ENCODE assay signal across 9 cellular contexts in genomic region chr6:28280595-28281287, GRCh38. TPM values are rescaled to one million over a fixed set of nuclear protein-coding genes. Genes with fewer than 3 reads are reported as not detected.
DNase-seq lines count a peak whose midpoint lies in the region; FAIRE-seq and TF ChIP-seq lines count a peak whose summit lies in the region.
"Had no signal": no experiment of that assay in that cellular context is flagged by ENCODE, and none has a peak within 500 bp of the region (broad histone marks: within the 10 kb centered on the region; RNA-seq: fewer than 3 reads in every experiment).

No MANE protein-coding gene starts in this region.

- BruUV-seq in OCI-LY7 (replicated peaks; lab: Mats Ljungman, UMichigan), result no TSS peak

- no peak for TF ChIP-seq POLR2A in H1 (IDR thresholded peaks at IDR 0.05; ENCODE audit: control extremely low read depth in 1 of 2, low read depth in 2 of 2, low read length in 2 of 2)
- TF ChIP-seq POLR2A in GM12891 (IDR thresholded peaks at IDR 0.05; ENCODE audit: low read depth, low read length), result no peak

- H3K9me3 ChIP-seq in CD8-positive, alpha-beta memory T cell (ENCODE audit: low read length), result no peaks in the 10 kb centered on the region
- no peaks in the 10 kb centered on the region for H3K9me3 ChIP-seq in OCI-LY7 (ENCODE audit: low read length)
- no peaks in the 10 kb centered on the region for H3K9me3 ChIP-seq in H1 (ENCODE audit: insufficient read depth in 2 of 2, low read depth in 1 of 2, low read length in 1 of 2)
- H3K9me3 ChIP-seq in neuronal stem cell (replicated peaks in 1 of 2; ENCODE audit: control insufficient read depth in 2 of 2, insufficient read depth in 1 of 2, low read depth in 1 of 2, low read length in 2 of 2), result no peaks in the 10 kb centered on the region

- H3K79me1 ChIP-seq in H1 (ENCODE audit: low read depth, low read length), result 0 out of 2 replicates have a peak, but pooled peaks cover 3% of the 10 kb centered on the region
- H3K79me1 ChIP-seq in neuronal stem cell (ENCODE audit: low read depth, low read length), result no peaks in the 10 kb centered on the region

- H3K23me2 ChIP-seq in H1 (ENCODE audit: low read depth, low read length), result no peaks in the 10 kb centered on the region

- H4K20me1 ChIP-seq in OCI-LY7 (ENCODE audit: insufficient read depth, low read length) (no peaks in the 10 kb centered on the region), H1 (replicated peaks in 1 of 2; ENCODE audit: control insufficient read depth in 1 of 2, insufficient read depth in 2 of 2, low read length in 2 of 2) (no peaks in the 10 kb centered on the region)

- DNase-seq in CD8-positive, alpha-beta memory T cell, result no peak
- DNase-seq in OCI-LY7 (ENCODE audit: low spot score) (no peak), H1 (ENCODE audit: low read depth in 1 of 2, low spot score in 2 of 2) (no peak), neuronal stem cell (ENCODE audit: low spot score) (no peak), GM12891 (ENCODE audit: insufficient read length, low spot score) (no peak), DMS153 (lab: John Stamatoyannopoulos, UW) (no peak), kidney tubule cell (ENCODE audit: low spot score) (no peak), NCI-H82 (lab: John Stamatoyannopoulos, UW) (no peak)
- DNase-seq: NCI-H187 treated with DMSO at 0.1 percent for 48 hours had no signal

- H4K91ac ChIP-seq in H1 (replicated peaks; ENCODE audit: insufficient read length, low read length) (no peak overlapping the region), neuronal stem cell (ENCODE audit: low read depth, low read length, poor library complexity) (no peak overlapping the region)

- peaks cover 10 to 15% (median 12%) of the 10 kb centered on the region in 3 donors for H3K4me1 Mint-ChIP-seq in CD8-positive, alpha-beta memory T cell

- intact Hi-C loops in OCI-LY7 (cut with micrococcal nuclease; ENCODE audit: unreplicated experiment), result loop anchor here (1.0 kb wide), 2 partner anchors 28 to 119 kb away; partner anchors contain the start of genes ZKSCAN4 and ZSCAN12

- H3K4ac ChIP-seq in H1 (replicated peaks; ENCODE audit: insufficient read length, low read depth, low read length) (no peak overlapping the region), neuronal stem cell (ENCODE audit: low read length) (no peak overlapping the region)

- CTCF ChIA-PET in CD8-positive, alpha-beta memory T cell (lab: Charles Lee), result interaction anchor here (1.0 to 1.1 kb wide), 2 partner anchors 14 to 57 kb away, joined by 3 read pairs; partner anchors contain the start of gene ZSCAN26
- CTCF ChIA-PET in OCI-LY7 (lab: Charles Lee; ENCODE audit: unreplicated experiment) (interaction anchor here (0.5 kb wide), 1 partner anchor 63 kb away, joined by 3 read pairs; no protein-coding TSS in a partner anchor), H1 (lab: Charles Lee; ENCODE audit: partially characterized antibody) (interaction anchor here (1.2 to 3.3 kb wide), 4 partner anchors 10 to 139 kb away, joined by 3 to 17 read pairs (median 4); partner anchors contain the start of gene ZKSCAN8)

- H3K18ac ChIP-seq in H1 (ENCODE audit: extremely low read depth, low read length) (no peak overlapping the region), neuronal stem cell (ENCODE audit: low read length) (no peak overlapping the region)

- H3K27me3 ChIP-seq in CD8-positive, alpha-beta memory T cell (ENCODE audit: insufficient read depth, low read length, poor library complexity, severe bottlenecking), result no peaks in the 10 kb centered on the region
- H3K27me3 ChIP-seq in H1 (replicated peaks in 1 of 4; ENCODE audit: control insufficient read depth in 3 of 4, extremely low read depth in 1 of 4, insufficient read depth in 3 of 4, low read length in 3 of 4) (no peaks in the 10 kb centered on the region), neuronal stem cell (ENCODE audit: control insufficient read depth in 3 of 3, insufficient read depth in 3 of 3, low read depth in 1 of 3, low read length in 3 of 3) (no peaks in the 10 kb centered on the region)

- peaks cover 7% of the 10 kb centered on the region for H3K4me1 ChIP-seq in CD8-positive, alpha-beta memory T cell (ENCODE audit: insufficient read depth, low read length)
- H3K4me1 ChIP-seq in OCI-LY7 (ENCODE audit: insufficient read depth, low read length, poor library complexity, severe bottlenecking), result peaks cover 7% of the 10 kb centered on the region
- peaks cover 0 to 2% (median 0%) of the 10 kb centered on the region in 4 experiments; a peak in 2 of 7 replicates for H3K4me1 ChIP-seq in H1 (replicated peaks in 1 of 4; ENCODE audit: control insufficient read depth in 3 of 4, insufficient read depth in 4 of 4, low read length in 3 of 4)
- peaks cover 2 to 4% of the 10 kb centered on the region in 2 donors for H3K4me1 ChIP-seq in neuronal stem cell (ENCODE audit: control insufficient read depth in 2 of 2, insufficient read depth in 1 of 2, low read depth in 1 of 2, low read length in 2 of 2)

- no peak overlapping the region for H2BK5ac ChIP-seq in H1 (ENCODE audit: low read depth, low read length)
- no peak overlapping the region for H2BK5ac ChIP-seq in neuronal stem cell (ENCODE audit: low read length)

- no peak overlapping the region for H2BK120ac ChIP-seq in H1 (replicated peaks; ENCODE audit: low read depth, low read length)
- no peak overlapping the region for H2BK120ac ChIP-seq in neuronal stem cell (ENCODE audit: low read depth, low read length)

- no peak overlapping the region for H3K4me3 ChIP-seq in CD8-positive, alpha-beta memory T cell (ENCODE audit: low read length)
- peak overlapping the region; percentile 69 for H3K4me3 ChIP-seq in OCI-LY7 (ENCODE audit: low read depth, low read length, poor library complexity, severe bottlenecking)
- H3K4me3 ChIP-seq in H1 (ENCODE audit: extremely low read depth in 1 of 4, insufficient read depth in 2 of 4, low read depth in 3 of 4, low read length in 4 of 4), result peak overlapping the region; percentile 61 to 95 (median 82); a peak in 7 of 8 replicates
- peak overlapping the region; percentile 57 to 72 for H3K4me3 ChIP-seq in neuronal stem cell (ENCODE audit: low read length in 2 of 2)

- no peak overlapping the region for H2AK5ac ChIP-seq in H1 (ENCODE audit: low read depth, low read length)
- H2AK5ac ChIP-seq in neuronal stem cell (ENCODE audit: low read depth, low read length), result no peak overlapping the region

- H3K27ac ChIP-seq in CD8-positive, alpha-beta memory T cell (ENCODE audit: low read depth, low read length), result no peak overlapping the region
- H3K27ac ChIP-seq in OCI-LY7 (ENCODE audit: low read depth, low read length, poor library complexity, severe bottlenecking), result no peak overlapping the region
- H3K27ac ChIP-seq in H1 (ENCODE audit: low read depth, low read length), result no peak overlapping the region
- no peak overlapping the region for H3K27ac ChIP-seq in neuronal stem cell (replicated peaks; ENCODE audit: low read length)

- peaks cover 9 to 10% of the 10 kb centered on the region in 2 donors for H3K27me3 Mint-ChIP-seq in CD8-positive, alpha-beta memory T cell

- peak overlapping the region; percentile 68 for H3K4me2 ChIP-seq in OCI-LY7 (ENCODE audit: low read length)
- H3K4me2 ChIP-seq in H1 (ENCODE audit: insufficient read depth in 1 of 2, low read depth in 2 of 2, low read length in 2 of 2), result peak overlapping the region; percentile 68 to 72
- H3K4me2 ChIP-seq in neuronal stem cell (ENCODE audit: insufficient read depth, low read length, poor library complexity, severe bottlenecking), result peak overlapping the region; percentile 70

- peak overlapping the region in 1 of 4 experiments; percentile 59; a peak in 1 of 7 replicates for H3K9ac ChIP-seq in H1 (replicated peaks in 1 of 4; ENCODE audit: extremely low read depth in 1 of 4, low read depth in 3 of 4, low read length in 3 of 4)
- no peak overlapping the region for H3K9ac ChIP-seq in neuronal stem cell (ENCODE audit: low read depth, low read length, poor library complexity)

- H3K79me2 ChIP-seq in OCI-LY7 (ENCODE audit: insufficient read depth, low read depth, low read length) (no peaks in the 10 kb centered on the region), H1 (ENCODE audit: control insufficient read depth in 1 of 2, insufficient read depth in 2 of 2, low read length in 2 of 2) (peaks cover 0 to 19% of the 10 kb centered on the region in 2 experiments; a peak in 2 of 4 replicates)

- POLR2A ChIA-PET in CD8-positive, alpha-beta memory T cell (lab: Charles Lee), result interaction anchor here (2.4 kb wide), 1 partner anchor 13 kb away, joined by 10 read pairs; the partner anchor contains the start of gene ZSCAN26
- POLR2A ChIA-PET in OCI-LY7 (lab: Charles Lee), result interaction anchor here (0.6 to 1.5 kb wide), 6 partner anchors 12 to 79 kb away, joined by 3 to 9 read pairs (median 3); partner anchors contain the start of genes ZKSCAN4 and ZSCAN26
- POLR2A ChIA-PET in H1 (lab: Charles Lee; ENCODE audit: partially characterized antibody), result interaction anchor here (0.6 to 3.3 kb wide), 9 partner anchors 9 to 390 kb away, joined by 3 to 21 read pairs (median 5); partner anchors contain the start of genes ZKSCAN8, ZSCAN26 and ZSCAN31

- TF ChIP-seq EP300 in H1 (IDR thresholded peaks at IDR 0.05; ENCODE audit: borderline replicate concordance in 1 of 2, low read depth in 2 of 2, low read length in 2 of 2), result no peak

- 37% methylated on average over 3 of the region's 3 CpGs; no CpG with 5 or more reads in 1 of the 2 experiments for WGBS in H1 (ENCODE audit: extremely low coverage in 1 of 2, insufficient coverage in 1 of 2, insufficient read length in 1 of 2, insufficient replicate concordance in 2 of 2, low coverage in 1 of 2, low lambda C conversion rate in 2 of 2, missing lambda C conversion rate in 1 of 2), 2 experiments
- no CpG with 5 or more reads among the region's 3 CpGs for WGBS in neuronal stem cell (ENCODE audit: extremely low coverage in 2 of 2, insufficient read length in 2 of 2, insufficient replicate concordance in 1 of 2), 2 donors

- no peaks in the 10 kb centered on the region for H3K9me3 Mint-ChIP-seq in CD8-positive, alpha-beta memory T cell

- peak overlapping the region in 6 of 7 donors; percentile 77 to 91 (median 80) for H3K4me3 Mint-ChIP-seq in CD8-positive, alpha-beta memory T cell

- no peak overlapping the region for H4K8ac ChIP-seq in H1 (ENCODE audit: extremely low read depth, insufficient read depth, low read length)
- no peak overlapping the region for H4K8ac ChIP-seq in neuronal stem cell (ENCODE audit: low read depth, low read length)

- TF ChIP-seq RAD21 in H1 (IDR thresholded peaks at IDR 0.05 in 1 of 2, conservative IDR thresholded peaks at IDR 0.05 in 1 of 2; ENCODE audit: low read depth in 2 of 2, low read length in 2 of 2), result no peak

- H3K27ac Mint-ChIP-seq in CD8-positive, alpha-beta memory T cell, result peak overlapping the region in 1 of 8 donors; percentile 7

- H3K36me3 Mint-ChIP-seq in CD8-positive, alpha-beta memory T cell, result peaks cover 13 to 25% (median 20%) of the 10 kb centered on the region in 3 donors

- H3K14ac ChIP-seq in H1 (ENCODE audit: insufficient read length) (no peak overlapping the region), neuronal stem cell (ENCODE audit: low read length) (no peak overlapping the region)

- TF ChIP-seq CTCF in OCI-LY7 (conservative IDR thresholded peaks at IDR 0.05; ENCODE audit: low read length), result no peak
- TF ChIP-seq CTCF in H1 (IDR thresholded peaks at IDR 0.05; ENCODE audit: control extremely low read depth in 1 of 3, insufficient read depth in 1 of 3, low read depth in 1 of 3, low read length in 3 of 3), result no peak

- no peak overlapping the region for H4K5ac ChIP-seq in H1 (ENCODE audit: insufficient read length, low read depth, low read length)

- H3K56ac ChIP-seq in H1 (replicated peaks; ENCODE audit: insufficient read length, low read depth, low read length), result no peak overlapping the region

- H3K23ac ChIP-seq in H1 (ENCODE audit: insufficient read length) (no peak overlapping the region), neuronal stem cell (ENCODE audit: low read depth, low read length, poor library complexity) (no peak overlapping the region)

- no peaks in the 10 kb centered on the region for H3K9me2 ChIP-seq in OCI-LY7 (ENCODE audit: insufficient read depth, low read length)

- H2BK15ac ChIP-seq in H1 (ENCODE audit: low read length), result no peak overlapping the region
- H2BK15ac ChIP-seq in neuronal stem cell (ENCODE audit: low read length), result no peak overlapping the region

- H2BK12ac ChIP-seq in H1 (ENCODE audit: low read depth, low read length), result no peak overlapping the region
- H2BK12ac ChIP-seq in neuronal stem cell (ENCODE audit: low read length), result no peak overlapping the region

- H2BK20ac ChIP-seq in H1 (ENCODE audit: low read length), result no peak overlapping the region

- FAIRE-seq in H1 (lab: Jason Lieb, UNC), result no peak
- no peak for FAIRE-seq in GM12891 (lab: Jason Lieb, UNC)

- H3K36me3 ChIP-seq in CD8-positive, alpha-beta memory T cell (ENCODE audit: insufficient read depth, low read length), result peaks cover 2% of the 10 kb centered on the region
- H3K36me3 ChIP-seq in OCI-LY7 (ENCODE audit: insufficient read depth, low read length), result peaks cover 9% of the 10 kb centered on the region; the same call in 1 of the 2 replicates
- peaks cover 2 to 30% (median 12%) of the 10 kb centered on the region in 4 experiments; a peak in 7 of 8 replicates for H3K36me3 ChIP-seq in H1 (ENCODE audit: control insufficient read depth in 2 of 4, insufficient read depth in 4 of 4, low read length in 3 of 4)
- H3K36me3 ChIP-seq in neuronal stem cell (replicated peaks in 1 of 2; ENCODE audit: control insufficient read depth in 2 of 2, insufficient read depth in 2 of 2, low read length in 2 of 2), result peaks cover 12 to 54% of the 10 kb centered on the region in 2 donors

- H2AFZ ChIP-seq in OCI-LY7 (ENCODE audit: low read length), result peak overlapping the region; percentile 81; the same call in 1 of the 2 replicates
- peak overlapping the region; percentile 92; the same call in 1 of the 2 replicates for H2AFZ ChIP-seq in H1 (ENCODE audit: low read length)
- peak overlapping the region; percentile 89 for H2AFZ ChIP-seq in neuronal stem cell (ENCODE audit: low read length)

RNA-seq across cellular contexts. Expression of gene PGBD1, which starts 0.6 kb away (rescaled TPM):
- total RNA-seq in CD8-positive, alpha-beta memory T cell, result 1 to 10 TPM; 4.6 to 5.4 TPM
- 0.87 TPM for polyA plus RNA-seq in CD8-positive, alpha-beta memory T cell
- total RNA-seq in OCI-LY7 (2014; rRNA removed; shearing (Covaris generic)), result 1.6 and 3.3 TPM in 2 replicates
- 1.6 and 1.9 TPM in 2 replicates for total RNA-seq in OCI-LY7 (2022)
- 7.6 and 9.2 TPM in 2 replicates for total RNA-seq in H1 (2021; fragmentation: NEBNext Ultra II Directional; extraction: Animal tissue kit (Norgen Biotek cat#: 25700))
- 2.3 and 2.5 TPM in 2 replicates for polyA plus RNA-seq in H1 (2011; rRNA removed)
- 4.5 TPM for polyA plus RNA-seq in H1 (2011; cell fraction: cytosol; rRNA removed)
- 3.4 TPM for polyA plus RNA-seq in H1 (2011; cell fraction: nucleus; rRNA removed)
- 5.3 to 6.9 TPM (median 5.6 TPM) in 4 replicates for polyA plus RNA-seq in H1 (2012, experiment 1 of 2)
- 0.71 TPM for polyA plus RNA-seq in H1 (2012, experiment 2 of 2)
- polyA plus RNA-seq in H1 (2013, experiment 1 of 2), result 4.5 TPM
- polyA plus RNA-seq in H1 (2013, experiment 2 of 2), result 4.8 TPM
- polyA minus RNA-seq in H1 (2011; rRNA and poly(A)+ RNA removed), result 6.1 and 6.7 TPM in 2 replicates
- polyA minus RNA-seq in H1 (2011; cell fraction: cytosol; rRNA and poly(A)+ RNA removed), result 3.2 TPM
- 5.4 TPM for polyA minus RNA-seq in H1 (2011; cell fraction: nucleus; rRNA and poly(A)+ RNA removed)
- polyA plus RNA-seq in neuronal stem cell (2013, experiment 1 of 2), result 6.2 TPM
- polyA plus RNA-seq in neuronal stem cell (2013, experiment 2 of 2), result 6.1 TPM
- 1.1 TPM for polyA plus RNA-seq in GM12891 (2012; ENCODE audit: low read depth, missing spikeins)

RNA-seq across cellular contexts. Expression of gene ZSCAN26, which starts 13.8 kb away (rescaled TPM):
- 1 to 10 TPM; 5.6 to 6.4 TPM for total RNA-seq in CD8-positive, alpha-beta memory T cell
- polyA plus RNA-seq in CD8-positive, alpha-beta memory T cell, result 15.8 TPM
- total RNA-seq in OCI-LY7 (2014; rRNA removed; shearing (Covaris generic)), result 6.8 and 15.4 TPM in 2 replicates
- 2.8 and 6.3 TPM in 2 replicates for total RNA-seq in OCI-LY7 (2022)
- 8.2 and 8.5 TPM in 2 replicates for total RNA-seq in H1 (2021; fragmentation: NEBNext Ultra II Directional; extraction: Animal tissue kit (Norgen Biotek cat#: 25700))
- polyA plus RNA-seq in H1 (2011; rRNA removed), result 3.8 and 7.0 TPM in 2 replicates
- 8.2 TPM for polyA plus RNA-seq in H1 (2011; cell fraction: cytosol; rRNA removed)
- 8.1 TPM for polyA plus RNA-seq in H1 (2011; cell fraction: nucleus; rRNA removed)
- 7.1 to 10.1 TPM (median 7.8 TPM) in 4 replicates for polyA plus RNA-seq in H1 (2012, experiment 1 of 2)
- polyA plus RNA-seq in H1 (2012, experiment 2 of 2), result 0.35 TPM
- polyA plus RNA-seq in H1 (2013, experiment 1 of 2), result 7.5 TPM
- 7.6 TPM for polyA plus RNA-seq in H1 (2013, experiment 2 of 2)
- 16.0 and 23.6 TPM in 2 replicates for polyA minus RNA-seq in H1 (2011; rRNA and poly(A)+ RNA removed)
- 4.8 TPM for polyA minus RNA-seq in H1 (2011; cell fraction: cytosol; rRNA and poly(A)+ RNA removed)
- polyA minus RNA-seq in H1 (2011; cell fraction: nucleus; rRNA and poly(A)+ RNA removed), result 7.5 TPM
- polyA plus RNA-seq in neuronal stem cell (2013, experiment 1 of 2), result 17.4 TPM
- polyA plus RNA-seq in neuronal stem cell (2013, experiment 2 of 2), result 17.1 TPM
- 5.4 TPM for polyA plus RNA-seq in GM12891 (2012; ENCODE audit: low read depth, missing spikeins)

RNA-seq across cellular contexts. Expression of gene NKAPL, which starts 21.6 kb away (rescaled TPM):
- under 1 TPM; 0.22 TPM for total RNA-seq in CD8-positive, alpha-beta memory T cell
- polyA plus RNA-seq in CD8-positive, alpha-beta memory T cell, result not detected
- not detected in 2 replicates for total RNA-seq in OCI-LY7 (2014; rRNA removed; shearing (Covaris generic))
- not detected in 2 replicates for total RNA-seq in OCI-LY7 (2022)
- total RNA-seq in H1 (2021; fragmentation: NEBNext Ultra II Directional; extraction: Animal tissue kit (Norgen Biotek cat#: 25700)), result not detected in 2 replicates
- polyA plus RNA-seq in H1 (2011; rRNA removed), result 0.05 and 0.08 TPM in 2 replicates
- 0.08 TPM for polyA plus RNA-seq in H1 (2011; cell fraction: cytosol; rRNA removed)
- 0.06 TPM for polyA plus RNA-seq in H1 (2011; cell fraction: nucleus; rRNA removed)
- 0.13 to 0.35 TPM in 2 of 4 replicates, not detected in the others for polyA plus RNA-seq in H1 (2012, experiment 1 of 2)
- polyA plus RNA-seq in H1 (2012, experiment 2 of 2), result not detected
- 0.04 TPM for polyA plus RNA-seq in H1 (2013, experiment 1 of 2)
- polyA plus RNA-seq in H1 (2013, experiment 2 of 2), result 0.09 TPM
- 0.22 TPM in 1 of 2 replicates, not detected in the other for polyA minus RNA-seq in H1 (2011; rRNA and poly(A)+ RNA removed)
- not detected for polyA minus RNA-seq in H1 (2011; cell fraction: cytosol; rRNA and poly(A)+ RNA removed)
- polyA minus RNA-seq in H1 (2011; cell fraction: nucleus; rRNA and poly(A)+ RNA removed), result not detected
- polyA plus RNA-seq in neuronal stem cell (2013, experiment 1 of 2), result 0.03 TPM
- 0.03 TPM for polyA plus RNA-seq in neuronal stem cell (2013, experiment 2 of 2)
- polyA plus RNA-seq in GM12891 (2012; ENCODE audit: low read depth, missing spikeins), result not detected

RNA-seq across cellular contexts. Expression of gene ZKSCAN4, which starts 28.7 kb away (rescaled TPM):
- total RNA-seq in CD8-positive, alpha-beta memory T cell, result 1 to 10 TPM; 5.6 to 6.3 TPM
- 5.8 TPM for polyA plus RNA-seq in CD8-positive, alpha-beta memory T cell
- total RNA-seq in OCI-LY7 (2014; rRNA removed; shearing (Covaris generic)), result 7.9 and 9.3 TPM in 2 replicates
- 6.9 and 7.9 TPM in 2 replicates for total RNA-seq in OCI-LY7 (2022)
- total RNA-seq in H1 (2021; fragmentation: NEBNext Ultra II Directional; extraction: Animal tissue kit (Norgen Biotek cat#: 25700)), result 6.6 TPM in 2 replicates
- 1.4 and 2.2 TPM in 2 replicates for polyA plus RNA-seq in H1 (2011; rRNA removed)
- polyA plus RNA-seq in H1 (2011; cell fraction: cytosol; rRNA removed), result 3.5 TPM
- 2.0 TPM for polyA plus RNA-seq in H1 (2011; cell fraction: nucleus; rRNA removed)
- 4.5 to 5.3 TPM (median 5.1 TPM) in 4 replicates for polyA plus RNA-seq in H1 (2012, experiment 1 of 2)
- polyA plus RNA-seq in H1 (2012, experiment 2 of 2), result 2.3 TPM
- 3.6 TPM for polyA plus RNA-seq in H1 (2013, experiment 1 of 2)
- 3.6 TPM for polyA plus RNA-seq in H1 (2013, experiment 2 of 2)
- 4.6 and 6.2 TPM in 2 replicates for polyA minus RNA-seq in H1 (2011; rRNA and poly(A)+ RNA removed)
- polyA minus RNA-seq in H1 (2011; cell fraction: cytosol; rRNA and poly(A)+ RNA removed), result 3.7 TPM
- polyA minus RNA-seq in H1 (2011; cell fraction: nucleus; rRNA and poly(A)+ RNA removed), result 2.9 TPM
- polyA plus RNA-seq in neuronal stem cell (2013, experiment 1 of 2), result 3.5 TPM
- polyA plus RNA-seq in neuronal stem cell (2013, experiment 2 of 2), result 3.7 TPM
- 2.6 TPM for polyA plus RNA-seq in GM12891 (2012; ENCODE audit: low read depth, missing spikeins)

RNA-seq across cellular contexts. Expression of gene ZSCAN31, which starts 55.2 kb away (rescaled TPM):
- total RNA-seq in CD8-positive, alpha-beta memory T cell, result 1 to 10 TPM; 1.1 to 2.6 TPM
- 0.72 TPM for polyA plus RNA-seq in CD8-positive, alpha-beta memory T cell
- total RNA-seq in OCI-LY7 (2014; rRNA removed; shearing (Covaris generic)), result not detected in 2 replicates
- total RNA-seq in OCI-LY7 (2022), result not detected in 2 replicates
- 7.0 and 8.8 TPM in 2 replicates for total RNA-seq in H1 (2021; fragmentation: NEBNext Ultra II Directional; extraction: Animal tissue kit (Norgen Biotek cat#: 25700))
- polyA plus RNA-seq in H1 (2011; rRNA removed), result 1.2 and 1.9 TPM in 2 replicates
- 3.6 TPM for polyA plus RNA-seq in H1 (2011; cell fraction: cytosol; rRNA removed)
- polyA plus RNA-seq in H1 (2011; cell fraction: nucleus; rRNA removed), result 3.8 TPM
- polyA plus RNA-seq in H1 (2012, experiment 1 of 2), result 4.4 to 8.0 TPM (median 6.2 TPM) in 4 replicates
- polyA plus RNA-seq in H1 (2012, experiment 2 of 2), result 0.67 TPM
- polyA plus RNA-seq in H1 (2013, experiment 1 of 2), result 4.4 TPM
- 3.3 TPM for polyA plus RNA-seq in H1 (2013, experiment 2 of 2)
- polyA minus RNA-seq in H1 (2011; rRNA and poly(A)+ RNA removed), result 13.2 and 13.8 TPM in 2 replicates
- polyA minus RNA-seq in H1 (2011; cell fraction: cytosol; rRNA and poly(A)+ RNA removed), result 3.4 TPM
- polyA minus RNA-seq in H1 (2011; cell fraction: nucleus; rRNA and poly(A)+ RNA removed), result 6.1 TPM
- 2.7 TPM for polyA plus RNA-seq in neuronal stem cell (2013, experiment 1 of 2)
- 2.2 TPM for polyA plus RNA-seq in neuronal stem cell (2013, experiment 2 of 2)
- polyA plus RNA-seq in GM12891 (2012; ENCODE audit: low read depth, missing spikeins), result 3.2 TPM
